In the genomic region with DNA sequence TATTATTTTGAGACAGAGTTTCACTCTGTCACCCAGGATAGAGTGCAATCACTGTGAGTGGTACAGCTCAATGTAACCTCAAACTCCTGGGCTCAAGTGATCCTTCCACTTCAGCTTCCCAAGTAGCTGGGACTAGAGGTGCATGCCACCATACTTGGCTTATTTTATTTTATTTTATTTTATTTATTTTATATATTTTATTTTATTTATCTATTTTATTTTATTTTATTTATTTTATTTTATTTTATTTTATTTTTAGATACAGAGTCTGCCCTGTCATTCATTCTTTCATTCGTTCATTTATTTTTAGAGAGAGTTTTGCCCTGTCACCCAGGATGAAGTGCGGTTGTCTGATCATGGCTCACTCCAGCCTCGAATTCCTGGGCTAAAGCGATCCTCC, we compare ENCODE assay signal across 28 cellular contexts. TPM values are rescaled to one million over a fixed set of nuclear protein-coding genes. Genes with fewer than 3 reads are reported as not detected.
A peak's percentile ranks its signal among the peaks of the same experiment; 100 is the strongest.
DNase-seq lines count a peak whose midpoint lies in the region; ATAC-seq, FAIRE-seq and TF ChIP-seq lines count a peak whose summit lies in the region.
"Had no signal": no experiment of that assay in that cellular context is flagged by ENCODE, and none has a peak within 500 bp of the region (broad histone marks: within the 10 kb centered on the region; RNA-seq: fewer than 3 reads in every experiment).

No MANE protein-coding gene starts in this region.

- CTCF ChIA-PET in WTC11 (lab: Charles Lee) = no interaction called here

- H3K36me3 Mint-ChIP-seq in WTC11 = peaks cover 24% of the 10 kb centered on the region

- no peak for TF ChIP-seq CTCF in WTC11 (IDR thresholded peaks at IDR 0.05)

- POLR2A ChIA-PET in WTC11 (lab: Charles Lee) = no interaction called here

- peaks cover 4% of the 10 kb centered on the region; the same call in 1 of the 2 replicates for H3K9me3 Mint-ChIP-seq in WTC11
- H3K9me3 Mint-ChIP-seq: CD4-positive, alpha-beta memory T cell; CD4-positive, alpha-beta T cell; CD8-positive, alpha-beta memory T cell; CD8-positive, alpha-beta T cell had no signal

- FAIRE-seq in frontal cortex (lab: Jason Lieb, UNC) = peak; percentile 44
- FAIRE-seq: A549, D721Med had no signal

- H3K4me1 Mint-ChIP-seq in WTC11 = peaks cover 29% of the 10 kb centered on the region
- H3K4me1 Mint-ChIP-seq: CD14-positive monocyte had no signal

- H3K4me3 Mint-ChIP-seq in WTC11 = no peak overlapping the region
- H3K4me3 Mint-ChIP-seq: B cell; CD14-positive monocyte; CD4-positive, alpha-beta memory T cell; CD4-positive, alpha-beta T cell; CD4-positive, CD25-positive, alpha-beta regulatory T cell; CD8-positive, alpha-beta memory T cell; CD8-positive, alpha-beta T cell had no signal

- no peaks in the 10 kb centered on the region for H3K27me3 Mint-ChIP-seq in WTC11 (ENCODE audit: low read depth)
- H3K27me3 Mint-ChIP-seq: B cell; CD4-positive, alpha-beta memory T cell; CD4-positive, alpha-beta T cell; CD4-positive, CD25-positive, alpha-beta regulatory T cell; CD8-positive, alpha-beta memory T cell had no signal

- no peak overlapping the region for H3K27ac Mint-ChIP-seq in WTC11
- H3K27ac Mint-ChIP-seq: B cell; CD4-positive, alpha-beta memory T cell; CD4-positive, alpha-beta T cell; CD8-positive, alpha-beta memory T cell; CD8-positive, alpha-beta T cell had no signal

- ATAC-seq in WTC11 (no peak), GM18502 (IDR thresholded peaks at IDR 0.05; ENCODE audit: poor library complexity, unreplicated experiment) (no peak)
- ATAC-seq: A549; CD8-positive, alpha-beta T cell had no signal

- DNase-seq in WTC11 (ENCODE audit: low spot score) (no peak), frontal cortex (ENCODE audit: low spot score in 2 of 2) (no peak), DMS153 treated with DMSO at 0.1 percent for 48 hours (lab: John Stamatoyannopoulos, UW; ENCODE audit: unreplicated experiment) (no peak)
- DNase-seq: 8988T; ACHN; AML-193; BE2C; C1 segment of cervical spinal cord; Caco-2; Calu3; CD4-positive, alpha-beta memory T cell; CD4-positive, alpha-beta T cell; CD4-positive, CD25-positive, alpha-beta regulatory T cell; CD8-positive, alpha-beta memory T cell; CD8-positive, alpha-beta T cell; COR-L47; DMS 273 treated with DMSO at 0.1 percent for 48 hours; DMS153; DMS53; DMS79; DMS79 treated with DMSO at 0.1 percent for 48 hours; DND-41; EL had no signal

TF ChIP-seq in WTC11, 78 proteins besides CTCF, POLR2A, EP300 and RAD21:
- TF ChIP-seq SOX15 (CRISPR knock-in tag; IDR thresholded peaks at IDR 0.05) = no peak
- TF ChIP-seq, protein P1, sequence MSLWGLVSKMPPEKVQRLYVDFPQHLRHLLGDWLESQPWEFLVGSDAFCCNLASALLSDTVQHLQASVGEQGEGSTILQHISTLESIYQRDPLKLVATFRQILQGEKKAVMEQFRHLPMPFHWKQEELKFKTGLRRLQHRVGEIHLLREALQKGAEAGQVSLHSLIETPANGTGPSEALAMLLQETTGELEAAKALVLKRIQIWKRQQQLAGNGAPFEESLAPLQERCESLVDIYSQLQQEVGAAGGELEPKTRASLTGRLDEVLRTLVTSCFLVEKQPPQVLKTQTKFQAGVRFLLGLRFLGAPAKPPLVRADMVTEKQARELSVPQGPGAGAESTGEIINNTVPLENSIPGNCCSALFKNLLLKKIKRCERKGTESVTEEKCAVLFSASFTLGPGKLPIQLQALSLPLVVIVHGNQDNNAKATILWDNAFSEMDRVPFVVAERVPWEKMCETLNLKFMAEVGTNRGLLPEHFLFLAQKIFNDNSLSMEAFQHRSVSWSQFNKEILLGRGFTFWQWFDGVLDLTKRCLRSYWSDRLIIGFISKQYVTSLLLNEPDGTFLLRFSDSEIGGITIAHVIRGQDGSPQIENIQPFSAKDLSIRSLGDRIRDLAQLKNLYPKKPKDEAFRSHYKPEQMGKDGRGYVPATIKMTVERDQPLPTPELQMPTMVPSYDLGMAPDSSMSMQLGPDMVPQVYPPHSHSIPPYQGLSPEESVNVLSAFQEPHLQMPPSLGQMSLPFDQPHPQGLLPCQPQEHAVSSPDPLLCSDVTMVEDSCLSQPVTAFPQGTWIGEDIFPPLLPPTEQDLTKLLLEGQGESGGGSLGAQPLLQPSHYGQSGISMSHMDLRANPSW (CRISPR knock-in tag; conservative IDR thresholded peaks at IDR 0.05; ENCODE audit: low read depth) = no peak
- TF ChIP-seq MLX (CRISPR knock-in tag; IDR thresholded peaks at IDR 0.05) = no peak
- TF ChIP-seq NR1H2 (CRISPR knock-in tag; IDR thresholded peaks at IDR 0.05) = no peak
- TF ChIP-seq SP1 (CRISPR knock-in tag; conservative IDR thresholded peaks at IDR 0.05) = no peak
- peak; percentile 100 for TF ChIP-seq HMGA2 (CRISPR knock-in tag; IDR thresholded peaks at IDR 0.05)

RNA-seq across cellular contexts. Expression of gene ATG5, which starts 35.5 kb away (rescaled TPM):
- total RNA-seq in WTC11 (2021) (31.1 to 33.2 TPM (median 32.6 TPM) in 3 replicates), frontal cortex (87.2 TPM)
